Comparison of ENCODE assay signal across 18 cellular contexts in genomic region chr5:154370730-154371334, GRCh38.
DNase-seq lines count a peak whose midpoint lies in the region; ATAC-seq and TF ChIP-seq lines count a peak whose summit lies in the region.
"Had no signal": no experiment of that assay in that cellular context is flagged by ENCODE, and none has a peak within 500 bp of the region (broad histone marks: within the 10 kb centered on the region; RNA-seq: fewer than 3 reads in every experiment).

No MANE protein-coding gene starts in this region.

- no peak overlapping the region for H3K4me3 Mint-ChIP-seq in chondrocyte (ENCODE audit: unreplicated experiment)
- H3K4me3 Mint-ChIP-seq in stimulated activated memory B cell treated with anti-CD40 and anti-IgM and Interleukin-4, amounts not matched to agents 10 μg/mL and 1 μg/mL and 100 μg/mL, for 72 hours: no peak overlapping the region
- H3K4me3 Mint-ChIP-seq: activated CD4-positive, alpha-beta T cell treated with anti-CD3 and anti-CD28 coated beads, Interleukin-2, amount 10 ng/mL, durations not matched to agents 7 days and 5 days; stimulated activated naive CD8-positive, alpha-beta T cell treated with anti-CD3 and anti-CD28 coated beads, Interleukin-15, Interleukin-2, amounts not matched to agents 100 ng/mL and 50 ng/mL, for 24 hours had no signal

- H3K4me2 ChIP-seq in HCT116 (ENCODE audit: low read length): peak overlapping the region; percentile 68
- H3K4me2 ChIP-seq: BLaER1 had no signal

- H3K4me1 ChIP-seq in HCT116 (ENCODE audit: control insufficient read depth in 1 of 2, insufficient read depth in 2 of 2, low read length in 2 of 2): peaks cover 48 to 59% of the 10 kb centered on the region in 2 experiments
- H3K4me1 ChIP-seq: BLaER1 had no signal

- TF ChIP-seq CTCF in HCT116 (IDR thresholded peaks at IDR 0.05 in 2 of 3, conservative IDR thresholded peaks at IDR 0.05 in 1 of 3; ENCODE audit: borderline replicate concordance in 1 of 3, insufficient read depth in 1 of 3, low read depth in 2 of 3, low read length in 2 of 3) (no peak), chondrocyte (IDR thresholded peaks at IDR 0.05) (no peak)

- no peaks in the 10 kb centered on the region for H3K9me3 ChIP-seq in HCT116 (ENCODE audit: control insufficient read depth in 1 of 2, insufficient read depth in 1 of 2, low read depth in 1 of 2, low read length in 2 of 2)
- H3K9me3 ChIP-seq: adrenal gland, BLaER1, ovary had no signal

- TF ChIP-seq POLR2A in HCT116 (IDR thresholded peaks at IDR 0.05; ENCODE audit: borderline replicate concordance, extremely low read depth, insufficient read depth, insufficient read length): no peak

- H3K79me2 ChIP-seq in HCT116 (ENCODE audit: insufficient read depth, low read length): no peaks in the 10 kb centered on the region

- BruUV-seq in HCT116 (replicated peaks; lab: Mats Ljungman, UMichigan): no TSS peak

- H3K27ac Mint-ChIP-seq in chondrocyte (ENCODE audit: unreplicated experiment): peak overlapping the region; percentile 96
- peak overlapping the region; percentile 10 for H3K27ac Mint-ChIP-seq in stimulated activated memory B cell treated with anti-CD40 and anti-IgM and Interleukin-4, amounts not matched to agents 10 μg/mL and 1 μg/mL and 100 μg/mL, for 72 hours
- H3K27ac Mint-ChIP-seq: activated CD4-positive, alpha-beta T cell treated with anti-CD3 and anti-CD28 coated beads, Interleukin-2, amount 10 ng/mL, durations not matched to agents 7 days and 5 days; stimulated activated naive CD8-positive, alpha-beta T cell treated with anti-CD3 and anti-CD28 coated beads, Interleukin-15, Interleukin-2, amounts not matched to agents 100 ng/mL and 50 ng/mL, for 24 hours had no signal

- POLR2A ChIA-PET in HCT116 (lab: Charles Lee): no interaction called here

- no peaks in the 10 kb centered on the region for H3K9me2 ChIP-seq in HCT116 (ENCODE audit: insufficient read depth)

- H3K36me3 ChIP-seq in HCT116 (ENCODE audit: control insufficient read depth in 1 of 2, insufficient read depth in 2 of 2, low read length in 2 of 2): no peaks in the 10 kb centered on the region
- H3K36me3 ChIP-seq: adrenal gland, BLaER1, ovary had no signal

- no peak overlapping the region for H2AFZ ChIP-seq in HCT116 (ENCODE audit: low read depth, low read length, poor library complexity, severe bottlenecking)

- H3K27ac ChIP-seq in HCT116 (ENCODE audit: low read depth, low read length): peak overlapping the region; percentile 52; the same call in 1 of the 2 replicates
- H3K27ac ChIP-seq: BLaER1 had no signal

- H3K27me3 ChIP-seq in HCT116 (ENCODE audit: insufficient read depth, low read length): no peaks in the 10 kb centered on the region
- H3K27me3 ChIP-seq: adrenal gland, BLaER1, ovary had no signal

- intact Hi-C loops in HCT116 (cut with micrococcal nuclease): no loop called here

- no peak overlapping the region for H3K4me3 ChIP-seq in HCT116 (replicated peaks in 1 of 2; ENCODE audit: low read depth in 1 of 2, low read length in 2 of 2)
- H3K4me3 ChIP-seq: adrenal gland, BLaER1, ovary had no signal

- H3K4me1 Mint-ChIP-seq in chondrocyte (ENCODE audit: low read depth): peaks cover 90% of the 10 kb centered on the region
- no peaks in the 10 kb centered on the region for H3K4me1 Mint-ChIP-seq in stimulated activated memory B cell treated with anti-CD40 and anti-IgM and Interleukin-4, amounts not matched to agents 10 μg/mL and 1 μg/mL and 100 μg/mL, for 72 hours
- H3K4me1 Mint-ChIP-seq: activated CD4-positive, alpha-beta T cell treated with anti-CD3 and anti-CD28 coated beads, Interleukin-2, amount 10 ng/mL, durations not matched to agents 7 days and 5 days had no signal

- H3K9ac ChIP-seq in HCT116 (ENCODE audit: low read length): no peak overlapping the region
- H3K9ac ChIP-seq: BLaER1 had no signal

- DNase-seq in HCT116 (ENCODE audit: low read depth, low spot score) (no peak), chondrocyte (ENCODE audit: low spot score) (no peak), left lobe of liver (ENCODE audit: low spot score) (no peak), NAMALWA (ENCODE audit: low spot score) (no peak), putamen (ENCODE audit: low spot score) (no peak), retina (no peak)
- DNase-seq: activated CD4-positive, alpha-beta T cell treated with anti-CD3 and anti-CD28 coated beads, Interleukin-2, amount 10 ng/mL, durations not matched to agents 7 days and 5 days; activated T-cell treated with anti-CD3 and anti-CD28 coated beads, Interleukin-2, amount 50 U/mL, for 48 hours; DMS79 treated with DMSO at 0.1 percent for 48 hours; midbrain; NCI-H146; ovary; stimulated activated CD4-positive, alpha-beta T cell treated with anti-CD3 and anti-CD28 coated beads, Interleukin-12 subunit alpha, Interleukin-12 subunit beta, amount 100 ng/mL, for 4 hours had no signal

- RAD21 ChIA-PET in HCT116 (lab: Charles Lee; ENCODE audit: low non-redundant PET in 1 of 2, low total read pairs in 2 of 2, uncharacterized antibody in 2 of 2, unreplicated experiment in 2 of 2): no interaction called here

- H3K9me3 Mint-ChIP-seq in chondrocyte (ENCODE audit: low read depth): no peaks in the 10 kb centered on the region
- H3K9me3 Mint-ChIP-seq in stimulated activated memory B cell treated with anti-CD40 and anti-IgM and Interleukin-4, amounts not matched to agents 10 μg/mL and 1 μg/mL and 100 μg/mL, for 72 hours: no peaks in the 10 kb centered on the region
- H3K9me3 Mint-ChIP-seq: activated CD4-positive, alpha-beta T cell treated with anti-CD3 and anti-CD28 coated beads, Interleukin-2, amount 10 ng/mL, durations not matched to agents 7 days and 5 days; stimulated activated naive CD8-positive, alpha-beta T cell treated with anti-CD3 and anti-CD28 coated beads, Interleukin-15, Interleukin-2, amounts not matched to agents 100 ng/mL and 50 ng/mL, for 24 hours had no signal

- peaks cover 3% of the 10 kb centered on the region for H3K36me3 Mint-ChIP-seq in chondrocyte (ENCODE audit: low read depth)
- peaks cover 8% of the 10 kb centered on the region for H3K36me3 Mint-ChIP-seq in stimulated activated memory B cell treated with anti-CD40 and anti-IgM and Interleukin-4, amounts not matched to agents 10 μg/mL and 1 μg/mL and 100 μg/mL, for 72 hours

- no peaks in the 10 kb centered on the region for H3K27me3 Mint-ChIP-seq in chondrocyte (ENCODE audit: low read depth)
- H3K27me3 Mint-ChIP-seq in stimulated activated memory B cell treated with anti-CD40 and anti-IgM and Interleukin-4, amounts not matched to agents 10 μg/mL and 1 μg/mL and 100 μg/mL, for 72 hours: no peaks in the 10 kb centered on the region
- H3K27me3 Mint-ChIP-seq: activated CD4-positive, alpha-beta T cell treated with anti-CD3 and anti-CD28 coated beads, Interleukin-2, amount 10 ng/mL, durations not matched to agents 7 days and 5 days; stimulated activated naive CD8-positive, alpha-beta T cell treated with anti-CD3 and anti-CD28 coated beads, Interleukin-15, Interleukin-2, amounts not matched to agents 100 ng/mL and 50 ng/mL, for 24 hours had no signal

- CTCF ChIA-PET in HCT116 (lab: Charles Lee): no interaction called here

- H4K20me1 ChIP-seq in HCT116 (ENCODE audit: insufficient read depth): no peaks in the 10 kb centered on the region
- H4K20me1 ChIP-seq: BLaER1 had no signal

- no peak for TF ChIP-seq RAD21 in HCT116 (IDR thresholded peaks at IDR 0.05; ENCODE audit: low read depth)

- no peak for ATAC-seq in HCT116
- ATAC-seq in left lobe of liver: peak; percentile 33
- ATAC-seq in stimulated activated memory B cell treated with anti-CD40 and anti-IgM and Interleukin-4, amounts not matched to agents 10 μg/mL and 1 μg/mL and 100 μg/mL, for 72 hours: no peak
- no peak for ATAC-seq in GM18907 (IDR thresholded peaks at IDR 0.05; ENCODE audit: unreplicated experiment)

TF ChIP-seq in HCT116, 20 proteins besides CTCF, POLR2A, EP300 and RAD21:
- TF ChIP-seq CBX3 (IDR thresholded peaks at IDR 0.05; ENCODE audit: low read depth): no peak
